Comparison of ENCODE assay signal across 29 cellular contexts in genomic region chr15:39814487-39814886, GRCh38.
"Had no signal": no experiment of that assay in that cellular context is flagged by ENCODE, and none has a peak within 500 bp of the region (broad histone marks: within the 10 kb centered on the region; RNA-seq: fewer than 3 reads in every experiment).

No MANE protein-coding gene starts in this region.

- H3K9me3 Mint-ChIP-seq: activated CD4-positive, alpha-beta memory T cell treated with anti-CD3 and anti-CD28 coated beads for 36 hours; activated CD4-positive, alpha-beta T cell treated with anti-CD3 and anti-CD28 coated beads, Interleukin-2, amount 10 ng/mL, durations not matched to agents 24 days and 14 days; activated naive CD4-positive, alpha-beta T cell treated with anti-CD3 and anti-CD28 coated beads, Interleukin-2, amount 10 ng/mL, durations not matched to agents 7 days and 5 days; activated naive CD4-positive, alpha-beta T cell treated with anti-CD3 and anti-CD28 coated beads, Interleukin-2, amount 50 U/mL, for 72 hours; activated naive CD8-positive, alpha-beta T cell treated with anti-CD3 and anti-CD28 coated beads, Interleukin-2, amount 10 ng/mL, durations not matched to agents 7 days and 5 days; T-helper 2 cell treated with Interferon-gamma antibody and Interleukin-4, amounts not matched to agents 5 μg/mL and 100 μg/mL, for 36 hours had no signal

- H3K4me3 Mint-ChIP-seq: activated CD4-positive, alpha-beta memory T cell treated with anti-CD3 and anti-CD28 coated beads for 36 hours; activated CD4-positive, alpha-beta T cell treated with anti-CD3 and anti-CD28 coated beads for 36 hours; activated CD4-positive, alpha-beta T cell treated with anti-CD3 and anti-CD28 coated beads, Interleukin-2, amount 10 ng/mL, durations not matched to agents 24 days and 14 days; activated CD8-positive, alpha-beta memory T cell treated with anti-CD3 and anti-CD28 coated beads, Interleukin-2, amount 10 ng/mL, durations not matched to agents 7 days and 5 days; activated CD8-positive, alpha-beta T cell treated with anti-CD3 and anti-CD28 coated beads, Interleukin-2, amount 10 ng/mL, durations not matched to agents 7 days and 5 days; activated naive CD4-positive, alpha-beta T cell treated with anti-CD3 and anti-CD28 coated beads, Interleukin-2, amount 10 ng/mL, durations not matched to agents 7 days and 5 days; activated naive CD8-positive, alpha-beta T cell treated with anti-CD3 and anti-CD28 coated beads, Interleukin-2, amount 10 ng/mL, durations not matched to agents 7 days and 5 days; T-helper 17 cell; T-helper 2 cell treated with Interferon-gamma antibody and Interleukin-4, amounts not matched to agents 5 μg/mL and 100 μg/mL, for 36 hours had no signal

- H3K36me3 Mint-ChIP-seq: activated CD4-positive, alpha-beta memory T cell treated with anti-CD3 and anti-CD28 coated beads for 36 hours; activated CD8-positive, alpha-beta memory T cell treated with anti-CD3 and anti-CD28 coated beads, Interleukin-2, amount 10 ng/mL, durations not matched to agents 7 days and 5 days; activated naive CD4-positive, alpha-beta T cell treated with anti-CD3 and anti-CD28 coated beads, Interleukin-2, amount 10 ng/mL, durations not matched to agents 7 days and 5 days; activated naive CD4-positive, alpha-beta T cell treated with anti-CD3 and anti-CD28 coated beads, Interleukin-2, amount 50 U/mL, for 72 hours; activated naive CD8-positive, alpha-beta T cell treated with anti-CD3 and anti-CD28 coated beads, Interleukin-2, amount 10 ng/mL, durations not matched to agents 7 days and 5 days had no signal

- H3K4me1 Mint-ChIP-seq: activated CD4-positive, alpha-beta T cell treated with anti-CD3 and anti-CD28 coated beads for 36 hours; activated CD4-positive, alpha-beta T cell treated with anti-CD3 and anti-CD28 coated beads, Interleukin-2, amount 10 ng/mL, durations not matched to agents 24 days and 14 days; activated CD8-positive, alpha-beta memory T cell treated with anti-CD3 and anti-CD28 coated beads, Interleukin-2, amount 10 ng/mL, durations not matched to agents 7 days and 5 days; activated naive CD4-positive, alpha-beta T cell treated with anti-CD3 and anti-CD28 coated beads, Interleukin-2, amount 10 ng/mL, durations not matched to agents 7 days and 5 days; activated naive CD8-positive, alpha-beta T cell treated with anti-CD3 and anti-CD28 coated beads, Interleukin-2, amount 10 ng/mL, durations not matched to agents 7 days and 5 days; T-helper 17 cell had no signal

- DNase-seq: activated CD4-positive, alpha-beta memory T cell treated with anti-CD3 and anti-CD28 coated beads for 36 hours; activated CD4-positive, alpha-beta T cell treated with anti-CD3 and anti-CD28 coated beads for 36 hours; activated CD4-positive, alpha-beta T cell treated with anti-CD3 and anti-CD28 coated beads, Interleukin-2, amount 10 ng/mL, durations not matched to agents 24 days and 14 days; activated CD4-positive, CD25-positive, alpha-beta regulatory T cell; activated CD4-positive, CD25-positive, alpha-beta regulatory T cell treated with anti-CD3 and anti-CD28 coated beads, Interleukin-2, amount 50 U/mL, for 72 hours; activated CD8-positive, alpha-beta memory T cell treated with anti-CD3 and anti-CD28 coated beads, Interleukin-2, amount 10 ng/mL, durations not matched to agents 7 days and 5 days; activated CD8-positive, alpha-beta memory T cell treated with anti-CD3 and anti-CD28 coated beads, Interleukin-2, amount 50 U/mL, for 4 hours; activated CD8-positive, alpha-beta T cell treated with anti-CD3 and anti-CD28 coated beads, Interleukin-2, amount 10 ng/mL, durations not matched to agents 7 days and 5 days; activated gamma-delta T cell; activated naive CD4-positive, alpha-beta T cell; activated naive CD4-positive, alpha-beta T cell treated with anti-CD3 and anti-CD28 coated beads, Interleukin-2, amount 10 ng/mL, durations not matched to agents 7 days and 5 days; activated naive CD8-positive, alpha-beta T cell treated with anti-CD3 and anti-CD28 coated beads, Interleukin-2, amount 10 ng/mL, durations not matched to agents 7 days and 5 days; activated T-cell treated with anti-CD3 and anti-CD28 coated beads, Interleukin-2, amount 50 U/mL, for 1 hour; activated T-cell treated with anti-CD3 and anti-CD28 coated beads, Interleukin-2, amount 50 U/mL, for 48 hours; amniotic stem cell; anterior cingulate cortex; brain microvascular endothelial cell; caudate nucleus; cortex of kidney; effector CD8-positive, alpha-beta T cell; esophagus squamous epithelium; foreskin melanocyte; head of caudate nucleus; T-helper 1 cell; T-helper 17 cell; T1000 had no signal

- ATAC-seq: activated CD4-positive, alpha-beta T cell treated with anti-CD3 and anti-CD28 coated beads for 36 hours; activated CD8-positive, alpha-beta memory T cell treated with anti-CD3 and anti-CD28 coated beads, Interleukin-2, amount 10 ng/mL, durations not matched to agents 7 days and 5 days; activated CD8-positive, alpha-beta T cell treated with anti-CD3 and anti-CD28 coated beads, Interleukin-2, amount 10 ng/mL, durations not matched to agents 7 days and 5 days; activated naive CD4-positive, alpha-beta T cell treated with anti-CD3 and anti-CD28 coated beads, Interleukin-2, amount 50 U/mL, for 72 hours; gastroesophageal sphincter; T-helper 17 cell had no signal

- H3K27ac Mint-ChIP-seq: activated CD4-positive, alpha-beta memory T cell treated with anti-CD3 and anti-CD28 coated beads for 36 hours; activated CD4-positive, alpha-beta T cell treated with anti-CD3 and anti-CD28 coated beads for 36 hours; activated CD4-positive, alpha-beta T cell treated with anti-CD3 and anti-CD28 coated beads, Interleukin-2, amount 10 ng/mL, durations not matched to agents 24 days and 14 days; activated CD8-positive, alpha-beta memory T cell treated with anti-CD3 and anti-CD28 coated beads, Interleukin-2, amount 10 ng/mL, durations not matched to agents 7 days and 5 days; activated CD8-positive, alpha-beta T cell treated with anti-CD3 and anti-CD28 coated beads, Interleukin-2, amount 10 ng/mL, durations not matched to agents 7 days and 5 days; activated naive CD4-positive, alpha-beta T cell treated with anti-CD3 and anti-CD28 coated beads, Interleukin-2, amount 10 ng/mL, durations not matched to agents 7 days and 5 days; activated naive CD4-positive, alpha-beta T cell treated with anti-CD3 and anti-CD28 coated beads, Interleukin-2, amount 50 U/mL, for 72 hours; activated naive CD8-positive, alpha-beta T cell treated with anti-CD3 and anti-CD28 coated beads, Interleukin-2, amount 10 ng/mL, durations not matched to agents 7 days and 5 days; T-helper 17 cell; T-helper 2 cell treated with Interferon-gamma antibody and Interleukin-4, amounts not matched to agents 5 μg/mL and 100 μg/mL, for 36 hours had no signal
